ENCODE assay signal across 9 cellular contexts in genomic region chr3:149340310-149340933, GRCh38. TPM values are rescaled to one million over a fixed set of nuclear protein-coding genes. Genes with fewer than 3 reads are reported as not detected.
DNase-seq lines count a peak whose midpoint lies in the region; ATAC-seq and TF ChIP-seq lines count a peak whose summit lies in the region.
"Had no signal": no experiment of that assay in that cellular context is flagged by ENCODE, and none has a peak within 500 bp of the region (broad histone marks: within the 10 kb centered on the region; RNA-seq: fewer than 3 reads in every experiment).

No MANE protein-coding gene starts in this region.

- 20% methylated on average over 1 of the region's 1 CpG for WGBS in right cardiac atrium
- 5 to 13% (median 6%) methylated on average over 1 of the region's 1 CpG for WGBS in spleen, 5 donors
- WGBS in endodermal cell (ENCODE audit: insufficient coverage in 1 of 2, insufficient read length in 1 of 2), 2 experiments, result 75% methylated on average over 1 of the region's 1 CpG; no CpG with 5 or more reads in 1 of the 2 experiments

- TF ChIP-seq POLR2A in spleen (IDR thresholded peaks at IDR 0.05), result no peak

- DNase-seq in SJSA1 (ENCODE audit: low read depth in 1 of 2, low spot score in 2 of 2), result peak in 1 of 2 experiments; percentile 80
- no peak for DNase-seq in right cardiac atrium
- DNase-seq in spleen, result no peak
- DNase-seq in endodermal cell, result no peak
- DNase-seq: substantia nigra had no signal

- H3K27me3 Mint-ChIP-seq in endodermal cell (ENCODE audit: insufficient read depth), result no peaks in the 10 kb centered on the region

- intact Hi-C loops in right cardiac atrium (cut with DNase I) (loop anchor here in 1 of 4 donors (10.0 kb wide), 1 partner anchor 144 kb away; no protein-coding TSS in a partner anchor), spleen (cut with DNase I; ENCODE audit: low total_unique reads) (no loop called here)

- H3K27ac ChIP-seq in HUES6 (ENCODE audit: low read depth, low read length) (peak overlapping the region; percentile 72; the same call in 1 of the 2 replicates), SJSA1 (peak overlapping the region; percentile 98), right cardiac atrium (ENCODE audit: low read length) (peak overlapping the region; percentile 53), spleen (peak overlapping the region; percentile 1 to 86 (median 79)), endodermal cell (ENCODE audit: low read depth, low read length) (no peak overlapping the region)

- H3K27me3 ChIP-seq in HUES6 (ENCODE audit: control insufficient read depth, insufficient read depth, low read length) (no peaks in the 10 kb centered on the region), SJSA1 (replicated peaks) (no peaks in the 10 kb centered on the region), right cardiac atrium (ENCODE audit: control insufficient read depth, insufficient read depth) (no peaks in the 10 kb centered on the region), spleen (replicated peaks in 1 of 7) (peaks cover 0 to 6% (median 0%) of the 10 kb centered on the region in 7 donors), endodermal cell (ENCODE audit: control insufficient read depth, insufficient read depth, low read length, poor library complexity, severe bottlenecking) (no peaks in the 10 kb centered on the region)

- H3K9ac ChIP-seq in HUES6 (ENCODE audit: low read length) (peak overlapping the region; percentile 24), endodermal cell (ENCODE audit: extremely low read depth, low read length, poor library complexity, severe bottlenecking) (no peak overlapping the region)

- ATAC-seq in right cardiac atrium (peak; percentile 45 to 61), HG03439 (IDR thresholded peaks at IDR 0.05; ENCODE audit: unreplicated experiment) (no peak), HG03442 (IDR thresholded peaks at IDR 0.05; ENCODE audit: unreplicated experiment) (no peak), GM18873 (IDR thresholded peaks at IDR 0.05; ENCODE audit: low FRiP score, unreplicated experiment) (no peak)

- TF ChIP-seq CTCF in spleen (IDR thresholded peaks at IDR 0.05 in 8 of 11, conservative IDR thresholded peaks at IDR 0.05 in 3 of 11) (no peak), endodermal cell (conservative IDR thresholded peaks at IDR 0.05) (no peak)

- H3K27ac Mint-ChIP-seq in endodermal cell, result no peak overlapping the region

- peaks cover 18% of the 10 kb centered on the region for H3K4me1 ChIP-seq in HUES6 (ENCODE audit: control insufficient read depth, insufficient read depth, low read length)
- H3K4me1 ChIP-seq in SJSA1 (replicated peaks), result peaks cover 51% of the 10 kb centered on the region
- H3K4me1 ChIP-seq in right cardiac atrium (ENCODE audit: control insufficient read depth, insufficient read depth, low read length), result peaks cover 3% of the 10 kb centered on the region
- peaks cover 0 to 18% (median 3%) of the 10 kb centered on the region in 6 donors for H3K4me1 ChIP-seq in spleen
- H3K4me1 ChIP-seq in endodermal cell (ENCODE audit: control insufficient read depth, insufficient read depth, low read length), result peaks cover 4% of the 10 kb centered on the region

- H3K4me1 Mint-ChIP-seq in endodermal cell, result no peaks in the 10 kb centered on the region

- H3K4me3 ChIP-seq in HUES6 (ENCODE audit: low read depth, low read length) (no peak overlapping the region), SJSA1 (no peak overlapping the region), right cardiac atrium (ENCODE audit: low read length) (no peak overlapping the region), spleen (no peak overlapping the region), endodermal cell (ENCODE audit: low read length) (no peak overlapping the region)

- no peak overlapping the region for H3K4me3 Mint-ChIP-seq in endodermal cell

- H3K9me3 ChIP-seq in HUES6 (ENCODE audit: control insufficient read depth, insufficient read depth, low read depth, low read length), result no peaks in the 10 kb centered on the region
- no peaks in the 10 kb centered on the region for H3K9me3 ChIP-seq in SJSA1 (replicated peaks)
- H3K9me3 ChIP-seq in right cardiac atrium (ENCODE audit: control insufficient read depth, low read length), result no peaks in the 10 kb centered on the region
- no peaks in the 10 kb centered on the region for H3K9me3 ChIP-seq in spleen
- H3K9me3 ChIP-seq in endodermal cell (ENCODE audit: control insufficient read depth, low read length), result no peaks in the 10 kb centered on the region

- H3K36me3 Mint-ChIP-seq in endodermal cell (ENCODE audit: low read depth), result no peaks in the 10 kb centered on the region

- no peaks in the 10 kb centered on the region for H3K9me3 Mint-ChIP-seq in endodermal cell

- H3K36me3 ChIP-seq in HUES6 (ENCODE audit: control insufficient read depth, insufficient read depth, low read length) (no peaks in the 10 kb centered on the region), SJSA1 (no peaks in the 10 kb centered on the region), spleen (no peaks in the 10 kb centered on the region), endodermal cell (ENCODE audit: control insufficient read depth, insufficient read depth, low read length) (no peaks in the 10 kb centered on the region)

RNA-seq across cellular contexts. Expression of gene TM4SF18, which starts 7.0 kb away (rescaled TPM):
- 2.4 and 10.4 TPM in 2 replicates for total RNA-seq in SJSA1 (2014; rRNA removed; shearing (Covaris generic))
- total RNA-seq in right cardiac atrium, result 1 to 10 TPM; 2.9 to 6.1 (median 5.2) TPM
- 4.5 TPM for polyA plus RNA-seq in right cardiac atrium
- total RNA-seq in spleen, result 10 to 100 TPM; 14.9 to 97.4 (median 59.7) TPM
- polyA plus RNA-seq in spleen, result 10 to 100 TPM in 1 of 3 donors, 1 to 10 TPM in 2; 6.6 to 23.1 (median 6.9) TPM
- total RNA-seq in endodermal cell, result under 1 TPM; 0.58 to 0.62 TPM
- 0.64 TPM for polyA plus RNA-seq in endodermal cell (2013, experiment 1 of 2)
- polyA plus RNA-seq in endodermal cell (2013, experiment 2 of 2), result 0.08 TPM

RNA-seq across cellular contexts. Expression of gene TM4SF1, which starts 37.0 kb away (rescaled TPM):
- total RNA-seq in SJSA1 (2014; rRNA removed; shearing (Covaris generic)), result 117 and 140 TPM in 2 replicates
- total RNA-seq in right cardiac atrium (100 to 1,000 TPM in 1 of 4 donors, 10 to 100 TPM in 3; 70.8 to 105 (median 83.6) TPM), spleen (100 to 1,000 TPM in 6 of 7 donors, 10 to 100 TPM in 1; 65.6 to 260 (median 182) TPM), endodermal cell (not detected)
- polyA plus RNA-seq in right cardiac atrium (130 TPM), spleen (10 to 100 TPM; 31.0 to 75.3 (median 56.8) TPM)
- 2.0 TPM for polyA plus RNA-seq in endodermal cell (2013, experiment 1 of 2)
- polyA plus RNA-seq in endodermal cell (2013, experiment 2 of 2), result 2.8 TPM

Comparison
In these comparisons a context has a peak if more than half of its experiments do, and no peak if none do; other contexts are left out.
1. ATAC-seq: peak in right cardiac atrium (2 of 2); none in HG03439 (single experiment), HG03442 (single experiment) and GM18873 (single experiment).
2. RNA of gene TM4SF1, which starts 37.0 kb away (total RNA-seq): 65.6 to 260 TPM in spleen, 117 to 140 TPM in SJSA1 and 70.8 to 105 TPM in right cardiac atrium; not detected in endodermal cell; every median in the first group is over 10 times any median in the second.